8 cellular contexts compared by ENCODE assay signal in genomic region chr4:26320159-26320452, GRCh38. TPM values are rescaled to one million over a fixed set of nuclear protein-coding genes. Genes with fewer than 3 reads are reported as not detected.
DNase-seq lines count a peak whose midpoint lies in the region; ATAC-seq and TF ChIP-seq lines count a peak whose summit lies in the region.

No MANE protein-coding gene starts in this region.

- H3K9me3 Mint-ChIP-seq in dendritic cell treated with granulocyte-macrophage colony-stimulating factor and Interleukin-4, amounts not matched to agents 40 ng/mL and 50 ng/mL, for 4 days = peaks cover 28% of the 10 kb centered on the region

- H3K9me2 ChIP-seq in PC-9 (ENCODE audit: insufficient read depth) = no peaks in the 10 kb centered on the region

- no peak for ATAC-seq in mucosa of descending colon

- no peaks in the 10 kb centered on the region for H3K36me3 ChIP-seq in PC-9 (ENCODE audit: low read depth)
- no peaks in the 10 kb centered on the region for H3K36me3 ChIP-seq in mucosa of descending colon (ENCODE audit: low read depth)

- H2AFZ ChIP-seq in PC-9 = peak overlapping the region; percentile 80

- TF ChIP-seq CTCF in PC-9 (conservative IDR thresholded peaks at IDR 0.05) (no peak), mucosa of descending colon (IDR thresholded peaks at IDR 0.05) (no peak)

- H3K36me3 Mint-ChIP-seq in dendritic cell treated with granulocyte-macrophage colony-stimulating factor and Interleukin-4, amounts not matched to agents 40 ng/mL and 50 ng/mL, for 4 days (ENCODE audit: low read depth) = peaks cover 77% of the 10 kb centered on the region

- no peaks in the 10 kb centered on the region for H3K27me3 Mint-ChIP-seq in dendritic cell treated with granulocyte-macrophage colony-stimulating factor and Interleukin-4, amounts not matched to agents 40 ng/mL and 50 ng/mL, for 4 days

- peak overlapping the region; percentile 94 for H3K4me3 Mint-ChIP-seq in dendritic cell treated with granulocyte-macrophage colony-stimulating factor and Interleukin-4, amounts not matched to agents 40 ng/mL and 50 ng/mL, for 4 days

- H3K27ac ChIP-seq in PC-9 = peak overlapping the region; percentile 88

- peaks cover 23% of the 10 kb centered on the region for H3F3A ChIP-seq in PC-9 (ENCODE audit: insufficient read depth, low read depth)

- peak overlapping the region; percentile 91 for H3K4me2 ChIP-seq in PC-9

- intact Hi-C loops in PC-9 (cut with micrococcal nuclease; ENCODE audit: unreplicated experiment) = loop anchor here (1.0 to 2.0 kb wide), 2 partner anchors 67 to 238 kb away; no protein-coding TSS in a partner anchor
- intact Hi-C loops in dendritic cell treated with granulocyte-macrophage colony-stimulating factor and Interleukin-4, amounts not matched to agents 40 ng/mL and 50 ng/mL, for 4 days (cut with micrococcal nuclease) = loop anchor here (1.0 to 10.0 kb wide), 5 partner anchors 102 to 395 kb away; no protein-coding TSS in a partner anchor
- intact Hi-C loops in mucosa of descending colon (cut with DNase I, micrococcal nuclease) = loop anchor here in 1 of 2 donors (10.0 kb wide), 1 partner anchor 235 kb away; no protein-coding TSS in a partner anchor

- H3K4me1 ChIP-seq in PC-9 (replicated peaks; ENCODE audit: insufficient read depth) (peaks cover 20% of the 10 kb centered on the region; the same call in 1 of the 2 replicates), mucosa of descending colon (ENCODE audit: low read depth) (no peaks in the 10 kb centered on the region)

- H3K4me3 ChIP-seq in PC-9 (peak overlapping the region; percentile 74), mucosa of descending colon (peak overlapping the region; percentile 43)

- DNase-seq in NCI-H82 (lab: John Stamatoyannopoulos, UW) = peak; percentile 71
- DNase-seq in NCI-H82 treated with DMSO at 0.1 percent for 48 hours (lab: John Stamatoyannopoulos, UW; ENCODE audit: unreplicated experiment) = no peak
- peak; percentile 17 for DNase-seq in HCEC 1CT
- DNase-seq in PC-9 = peak in 1 of 2 experiments; percentile 38
- DNase-seq in mucosa of descending colon = no peak
- DNase-seq in mesenteric fat pad (ENCODE audit: low spot score) = no peak
- no peak for DNase-seq in NCI-H2227 (lab: John Stamatoyannopoulos, UW; ENCODE audit: unreplicated experiment)

- CTCF ChIA-PET in PC-9 (lab: Charles Lee) = no interaction called here

- POLR2A ChIA-PET in PC-9 (lab: Charles Lee; ENCODE audit: unreplicated experiment) = interaction anchor here (0.7 to 1.0 kb wide), 2 partner anchors 53 to 123 kb away, joined by 3 to 6 read pairs; no protein-coding TSS in a partner anchor

- H3K27me3 ChIP-seq in PC-9 (ENCODE audit: insufficient read depth, low read depth) = no peaks in the 10 kb centered on the region

- H3K9me3 ChIP-seq in PC-9 (ENCODE audit: insufficient read depth, low read depth) = peaks cover 4% of the 10 kb centered on the region
- H3K9me3 ChIP-seq in mucosa of descending colon = peaks cover 9% of the 10 kb centered on the region

- H3K79me2 ChIP-seq in PC-9 (ENCODE audit: low read depth) = peaks cover 38% of the 10 kb centered on the region

- BruUV-seq in PC-9 (replicated peaks; lab: Mats Ljungman, UMichigan) = TSS peak; percentile 12

- H4K20me1 ChIP-seq in PC-9 (ENCODE audit: insufficient read depth) = peaks cover 5% of the 10 kb centered on the region

- H3K4me1 Mint-ChIP-seq in dendritic cell treated with granulocyte-macrophage colony-stimulating factor and Interleukin-4, amounts not matched to agents 40 ng/mL and 50 ng/mL, for 4 days (ENCODE audit: low read depth) = peaks cover 47% of the 10 kb centered on the region

- peak overlapping the region; percentile 98 for H3K27ac Mint-ChIP-seq in dendritic cell treated with granulocyte-macrophage colony-stimulating factor and Interleukin-4, amounts not matched to agents 40 ng/mL and 50 ng/mL, for 4 days

RNA-seq across cellular contexts. Expression of gene RBPJ, which starts 0.7 kb away (rescaled TPM):
- total RNA-seq in PC-9 (2021) (40.0 and 53.8 TPM in 2 replicates), mucosa of descending colon (100 to 1,000 TPM in 1 of 3 donors, 10 to 100 TPM in 2; 50.4 to 133 (median 52.0) TPM), mesenteric fat pad (112 TPM)

Comparison
In these comparisons a context has a peak if more than half of its experiments do, and no peak if none do; other contexts are left out.
1. DNase-seq: peak in NCI-H82 (single experiment) and HCEC 1CT (single experiment); none in NCI-H82 treated with DMSO at 0.1 percent for 48 hours (single experiment), mucosa of descending colon (0 of 3), mesenteric fat pad (single experiment) and NCI-H2227 (single experiment).